Comparison of ENCODE assay signal across 1 cellular context in genomic region chr22:46064966-46065666, GRCh38.
TF ChIP-seq lines count a peak whose summit lies in the region.

No MANE protein-coding gene starts in this region.

TF ChIP-seq in WTC11, 78 proteins besides CTCF, POLR2A, EP300 and RAD21 (continued from another document):
- TF ChIP-seq E2F1 (CRISPR knock-in tag; IDR thresholded peaks at IDR 0.05), result no peak
- TF ChIP-seq ZNF671 (CRISPR knock-in tag; IDR thresholded peaks at IDR 0.05), result no peak
- no peak for TF ChIP-seq PREB (CRISPR knock-in tag; IDR thresholded peaks at IDR 0.05; ENCODE audit: borderline replicate concordance)
- TF ChIP-seq SOX15 (CRISPR knock-in tag; IDR thresholded peaks at IDR 0.05), result no peak
- TF ChIP-seq ATF3 (CRISPR knock-in tag; conservative IDR thresholded peaks at IDR 0.05), result no peak
- no peak for TF ChIP-seq SP1 (CRISPR knock-in tag; conservative IDR thresholded peaks at IDR 0.05)
- no peak for TF ChIP-seq FOXJ3 (CRISPR knock-in tag; IDR thresholded peaks at IDR 0.05; ENCODE audit: borderline replicate concordance)
- TF ChIP-seq NFE2L1 (CRISPR knock-in tag; IDR thresholded peaks at IDR 0.05), result no peak
- TF ChIP-seq IRF2 (CRISPR knock-in tag; IDR thresholded peaks at IDR 0.05; ENCODE audit: borderline replicate concordance, low read depth), result no peak
TF ChIP-seq in WTC11: peak in this region for 0.
